26 cellular contexts compared by ENCODE assay signal in the genomic region with DNA sequence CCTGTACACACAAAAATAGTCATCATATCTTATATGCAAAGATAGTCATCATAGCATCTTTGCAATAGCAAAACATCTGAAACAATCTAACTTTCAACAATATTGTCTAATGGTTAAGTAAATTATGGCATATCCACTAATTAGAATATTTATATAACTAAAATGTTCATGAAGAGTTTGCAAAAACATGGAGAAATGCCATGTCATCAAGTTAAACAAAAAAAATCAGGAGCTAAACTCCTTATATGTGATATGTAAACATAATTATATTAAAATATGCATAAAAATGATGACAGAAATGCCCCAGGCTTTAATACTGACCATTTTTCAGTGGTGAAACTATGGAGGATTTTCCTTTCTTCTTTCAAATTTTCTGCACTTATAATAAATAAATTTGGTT. TPM values are rescaled to one million over a fixed set of nuclear protein-coding genes. Genes with fewer than 3 reads are reported as not detected.
DNase-seq lines count a peak whose midpoint lies in the region; ATAC-seq, FAIRE-seq and TF ChIP-seq lines count a peak whose summit lies in the region.
"Had no signal": no experiment of that assay in that cellular context is flagged by ENCODE, and none has a peak within 500 bp of the region (broad histone marks: within the 10 kb centered on the region; RNA-seq: fewer than 3 reads in every experiment).

No MANE protein-coding gene starts in this region.

- BruUV-seq in K562 (replicated peaks; lab: Mats Ljungman, UMichigan) (no TSS peak), PC-9 (replicated peaks; lab: Mats Ljungman, UMichigan) (no TSS peak)

- CTCF ChIA-PET in SK-N-SH (lab: Yijun Ruan, JAX) (interaction anchor here (0.9 kb wide), 1 partner anchor 64 kb away, joined by 3 read pairs; no protein-coding TSS in a partner anchor), A549 (lab: Yijun Ruan, JAX) (no interaction called here), K562 (lab: Yijun Ruan, JAX; ENCODE audit: low intra/inter-chr PET ratio) (no interaction called here), PC-9 (lab: Charles Lee) (no interaction called here)

- no peaks in the 10 kb centered on the region for H4K20me1 ChIP-seq in SK-N-SH (ENCODE audit: insufficient read depth)
- no peaks in the 10 kb centered on the region for H4K20me1 ChIP-seq in K562 (replicated peaks; ENCODE audit: control insufficient read depth, insufficient read depth, low read length)
- no peaks in the 10 kb centered on the region for H4K20me1 ChIP-seq in PC-9 (ENCODE audit: insufficient read depth)
- H4K20me1 ChIP-seq: BLaER1 had no signal

- H3K27me3 ChIP-seq in SK-N-SH (ENCODE audit: insufficient read depth) (no peaks in the 10 kb centered on the region), K562 (ENCODE audit: control insufficient read depth in 2 of 2, insufficient read depth in 2 of 2, low read length in 2 of 2) (no peaks in the 10 kb centered on the region), PC-9 (ENCODE audit: insufficient read depth, low read depth) (no peaks in the 10 kb centered on the region)
- H3K27me3 ChIP-seq: BE2C, BLaER1 had no signal

- H3K27ac ChIP-seq in SK-N-SH (ENCODE audit: low read depth in 2 of 2, low read length in 1 of 2) (no peak overlapping the region), A549 (no peak overlapping the region), K562 (ENCODE audit: extremely low read depth, low read depth, low read length) (no peak overlapping the region), PC-9 (no peak overlapping the region)
- H3K27ac ChIP-seq: 22Rv1, BLaER1 had no signal

- intact Hi-C loops in K562 (cut with micrococcal nuclease) (no loop called here), PC-9 (cut with micrococcal nuclease; ENCODE audit: unreplicated experiment) (no loop called here)

- in situ Hi-C loops in K562 (cut with MboI), result no loop called here

- TF ChIP-seq CTCF in SK-N-SH (IDR thresholded peaks at IDR 0.05), result no peak
- no peak for TF ChIP-seq CTCF in A549 (IDR thresholded peaks at IDR 0.05)
- TF ChIP-seq CTCF in K562 (IDR thresholded peaks at IDR 0.05 in 2 of 3, conservative IDR thresholded peaks at IDR 0.05 in 1 of 3; ENCODE audit: insufficient read depth in 2 of 3, low read depth in 1 of 3, low read length in 3 of 3), result no peak
- TF ChIP-seq CTCF in PC-9 (conservative IDR thresholded peaks at IDR 0.05), result no peak

- no peak for TF ChIP-seq POLR2A in A549 (IDR thresholded peaks at IDR 0.05; ENCODE audit: low read length)
- no peak for TF ChIP-seq POLR2A in K562 (conservative IDR thresholded peaks at IDR 0.05)

- H3K9me2 ChIP-seq in SK-N-SH (no peaks in the 10 kb centered on the region), PC-9 (ENCODE audit: insufficient read depth) (no peaks in the 10 kb centered on the region)

- no peak for DNase-seq in SK-N-SH
- no peak for DNase-seq in A549 (ENCODE audit: low read depth in 1 of 2, low spot score in 1 of 2)
- DNase-seq in K562 (ENCODE audit: extremely low read depth in 1 of 4, low spot score in 3 of 4), result no peak
- no peak for DNase-seq in PC-9
- DNase-seq: ACHN; BE2C; C1 segment of cervical spinal cord; CD4-positive, alpha-beta memory T cell; CD4-positive, CD25-positive, alpha-beta regulatory T cell; CD8-positive, alpha-beta memory T cell; COR-L47; DMS 273 treated with DMSO at 0.1 percent for 48 hours; DMS153; DMS53; DMS79; DND-41; EL; GDM1 had no signal

- H3K4me1 ChIP-seq in SK-N-SH (ENCODE audit: control insufficient read depth in 1 of 2, insufficient read depth in 2 of 2, low read depth in 1 of 2, low read length in 1 of 2), result peaks cover 0 to 6% of the 10 kb centered on the region in 2 experiments; a peak in 2 of 4 replicates
- no peaks in the 10 kb centered on the region for H3K4me1 ChIP-seq in A549
- H3K4me1 ChIP-seq in K562 (replicated peaks in 1 of 2; ENCODE audit: control insufficient read depth in 2 of 2, insufficient read depth in 2 of 2, low read length in 2 of 2), result no peaks in the 10 kb centered on the region
- H3K4me1 ChIP-seq in PC-9 (replicated peaks; ENCODE audit: insufficient read depth), result no peaks in the 10 kb centered on the region
- H3K4me1 ChIP-seq: BE2C, BLaER1 had no signal

- H3K9ac ChIP-seq in SK-N-SH (no peak overlapping the region), K562 (ENCODE audit: insufficient read depth in 1 of 2, low read depth in 2 of 2, low read length in 2 of 2) (no peak overlapping the region)
- H3K9ac ChIP-seq: BLaER1 had no signal

- H3K79me2 ChIP-seq in SK-N-SH (ENCODE audit: insufficient read depth) (no peaks in the 10 kb centered on the region), K562 (ENCODE audit: control insufficient read depth, insufficient read depth, low read length) (no peaks in the 10 kb centered on the region), PC-9 (ENCODE audit: low read depth) (no peaks in the 10 kb centered on the region)

- no peak for FAIRE-seq in A549 (lab: Jason Lieb, UNC)
- FAIRE-seq in K562 (lab: Jason Lieb, UNC), result no peak
- FAIRE-seq: GM12878, GM12892, GM18507 had no signal

- no peak for TF ChIP-seq EP300 in SK-N-SH (IDR thresholded peaks at IDR 0.05; ENCODE audit: borderline replicate concordance in 1 of 2, low read depth in 1 of 2, low read length in 1 of 2)
- TF ChIP-seq EP300 in A549 (IDR thresholded peaks at IDR 0.05), result no peak
- no peak for TF ChIP-seq EP300 in K562 (IDR thresholded peaks at IDR 0.05; ENCODE audit: low read length)

- no peak overlapping the region for H3K4me2 ChIP-seq in SK-N-SH
- H3K4me2 ChIP-seq in A549, result no peak overlapping the region
- no peak overlapping the region for H3K4me2 ChIP-seq in K562 (ENCODE audit: insufficient read depth, low read length)
- H3K4me2 ChIP-seq in PC-9, result no peak overlapping the region
- H3K4me2 ChIP-seq: BLaER1 had no signal

- POLR2A ChIA-PET in SK-N-SH (lab: Yijun Ruan, JAX), result no interaction called here
- POLR2A ChIA-PET in A549 (lab: Yijun Ruan, JAX), result no interaction called here
- POLR2A ChIA-PET in K562 (lab: Yijun Ruan, JAX), result no interaction called here
- POLR2A ChIA-PET in PC-9 (lab: Charles Lee; ENCODE audit: unreplicated experiment), result no interaction called here

- no peaks in the 10 kb centered on the region for H3K9me1 ChIP-seq in K562 (ENCODE audit: control insufficient read depth, insufficient read depth, low read length)

- TF ChIP-seq RAD21 in SK-N-SH (IDR thresholded peaks at IDR 0.05; ENCODE audit: low read length), result no peak
- TF ChIP-seq RAD21 in A549 (conservative IDR thresholded peaks at IDR 0.05 in 1 of 2, IDR thresholded peaks at IDR 0.05 in 1 of 2), result no peak
- TF ChIP-seq RAD21 in K562 (CRISPR knock-in tag; conservative IDR thresholded peaks at IDR 0.05 in 1 of 2, IDR thresholded peaks at IDR 0.05 in 1 of 2), result no peak

- H2AFZ ChIP-seq in SK-N-SH (ENCODE audit: low read depth) (0 out of 2 replicates have a peak overlapping the region, but pooled peaks have one; percentile 27), K562 (ENCODE audit: low read depth, low read length) (no peak overlapping the region), PC-9 (no peak overlapping the region)

- H3K36me3 ChIP-seq in SK-N-SH (replicated peaks in 1 of 2; ENCODE audit: control insufficient read depth in 1 of 2, insufficient read depth in 2 of 2, low read length in 1 of 2) (no peaks in the 10 kb centered on the region), K562 (ENCODE audit: control insufficient read depth, insufficient read depth, low read length) (no peaks in the 10 kb centered on the region), PC-9 (ENCODE audit: low read depth) (no peaks in the 10 kb centered on the region)
- H3K36me3 ChIP-seq: BE2C, BLaER1 had no signal

- H3F3A ChIP-seq in SK-N-SH (replicated peaks; ENCODE audit: insufficient read depth), result peaks cover 8% of the 10 kb centered on the region
- no peaks in the 10 kb centered on the region for H3F3A ChIP-seq in PC-9 (ENCODE audit: insufficient read depth, low read depth)

- ATAC-seq in SK-N-SH treated with all-trans-retinoic acid at 6 μM for 48 hours (no peak), A549 (no peak), K562 (no peak)
- ATAC-seq: GM12878 had no signal

- H3K9me3 ChIP-seq in SK-N-SH (no peaks in the 10 kb centered on the region), A549 (no peaks in the 10 kb centered on the region), K562 (replicated peaks; ENCODE audit: control insufficient read depth, insufficient read depth, low read depth, low read length) (no peaks in the 10 kb centered on the region), PC-9 (ENCODE audit: insufficient read depth, low read depth) (no peaks in the 10 kb centered on the region)
- H3K9me3 ChIP-seq: BE2C, BLaER1 had no signal

- H3K4me3 ChIP-seq in SK-N-SH (ENCODE audit: low read depth in 2 of 2, low read length in 1 of 2) (no peak overlapping the region), A549 (no peak overlapping the region), K562 (no peak overlapping the region), PC-9 (no peak overlapping the region)
- H3K4me3 ChIP-seq: BLaER1, GM12878 had no signal

RNA-seq across cellular contexts. Expression of a gene that starts 22.3 kb away (rescaled TPM):
- polyA plus RNA-seq in SK-N-SH (2012; rRNA removed) (16.6 and 17.6 TPM in 2 replicates), A549 (2011; rRNA removed) (0.78 and 1.1 TPM in 2 replicates), A549 (2017; fragmentation: RNase III; extraction: RNeasy Plus Mini Kit Qiagen cat#74134 plus additional on column Dnase treatment) (0.84 to 0.88 TPM (median 0.88 TPM) in 3 replicates), K562 (2011; rRNA removed) (not detected in 2 replicates), K562 (2014; fragmentation: Illumina TruSeq; extraction: Trizol) (not detected in 2 replicates), K562 (2014; fragmentation: Nextera tagmentation; extraction: Ambion mirVana) (under 1 TPM; 0.03 to 0.08 TPM), K562 (2014; rRNA removed) (0.03 TPM in 1 of 2 replicates, not detected in the other)
- 14.3 and 18.1 TPM in 2 replicates for polyA plus RNA-seq in SK-N-SH (2012; cell fraction: cytosol; rRNA removed)
- 13.7 and 20.5 TPM in 2 replicates for polyA plus RNA-seq in SK-N-SH (2012; cell fraction: nucleus; rRNA removed)
- 0.51 and 0.91 TPM in 2 replicates for polyA plus RNA-seq in A549 (2012; cell fraction: cytosol; rRNA removed)
- polyA plus RNA-seq in A549 (2012; cell fraction: nucleus; rRNA removed), result 0.55 and 0.67 TPM in 2 replicates
- polyA minus RNA-seq in A549 (2011; rRNA and poly(A)+ RNA removed), result 4.1 and 4.7 TPM in 2 replicates
- 0.02 TPM in 1 of 2 replicates, not detected in the other for total RNA-seq in K562 (2011; cell fraction: chromatin; rRNA removed; ENCODE audit: low replicate concordance)
- total RNA-seq in K562 (2011; cell fraction: nucleolus; rRNA removed), result not detected in 2 replicates
- under 0.01 TPM in 1 of 2 replicates, not detected in the other for total RNA-seq in K562 (2011; cell fraction: nucleoplasm; rRNA removed)
- total RNA-seq in K562 (2014; rRNA removed) (not detected in 2 replicates), K562 (2014; rRNA removed; fragmentation: Illumina TruSeq; extraction: Trizol) (not detected in 2 replicates), K562 (2015; rRNA removed; fragmentation: Illumina TruSeq; extraction: Trizol) (not detected in 2 replicates), K562 (2021) (0.04 and 0.09 TPM in 2 replicates), PC-9 (2021) (1.3 and 1.7 TPM in 2 replicates)
- polyA plus RNA-seq in K562 (2011; cell fraction: cytosol; rRNA removed), result not detected in 2 replicates
- not detected in 2 replicates for polyA plus RNA-seq in K562 (2011; cell fraction: nucleus; rRNA removed)
- polyA plus RNA-seq in K562 (2012), result 0.12 and 0.21 TPM in 2 replicates
- polyA minus RNA-seq in K562 (2011; rRNA and poly(A)+ RNA removed), result not detected in 2 replicates
- polyA minus RNA-seq in K562 (2011; cell fraction: cytosol; rRNA and poly(A)+ RNA removed), result not detected in 2 replicates
- polyA minus RNA-seq in K562 (2011; cell fraction: nucleus; rRNA and poly(A)+ RNA removed), result not detected in 2 replicates
- total RNA-seq: A172, G401 had no signal

Comparison
In these comparisons a context has a peak if more than half of its experiments do, and no peak if none do; other contexts are left out.
1. RNA of a gene that starts 22.3 kb away (polyA plus RNA-seq): 13.7 to 20.5 TPM in SK-N-SH; 0.51 to 1.1 TPM in A549 and 0.03 to 0.21 TPM in K562; every median in the first group is over 4 times any median in the second.